ENCODE assay signal across 10 cellular contexts in the genomic region with DNA sequence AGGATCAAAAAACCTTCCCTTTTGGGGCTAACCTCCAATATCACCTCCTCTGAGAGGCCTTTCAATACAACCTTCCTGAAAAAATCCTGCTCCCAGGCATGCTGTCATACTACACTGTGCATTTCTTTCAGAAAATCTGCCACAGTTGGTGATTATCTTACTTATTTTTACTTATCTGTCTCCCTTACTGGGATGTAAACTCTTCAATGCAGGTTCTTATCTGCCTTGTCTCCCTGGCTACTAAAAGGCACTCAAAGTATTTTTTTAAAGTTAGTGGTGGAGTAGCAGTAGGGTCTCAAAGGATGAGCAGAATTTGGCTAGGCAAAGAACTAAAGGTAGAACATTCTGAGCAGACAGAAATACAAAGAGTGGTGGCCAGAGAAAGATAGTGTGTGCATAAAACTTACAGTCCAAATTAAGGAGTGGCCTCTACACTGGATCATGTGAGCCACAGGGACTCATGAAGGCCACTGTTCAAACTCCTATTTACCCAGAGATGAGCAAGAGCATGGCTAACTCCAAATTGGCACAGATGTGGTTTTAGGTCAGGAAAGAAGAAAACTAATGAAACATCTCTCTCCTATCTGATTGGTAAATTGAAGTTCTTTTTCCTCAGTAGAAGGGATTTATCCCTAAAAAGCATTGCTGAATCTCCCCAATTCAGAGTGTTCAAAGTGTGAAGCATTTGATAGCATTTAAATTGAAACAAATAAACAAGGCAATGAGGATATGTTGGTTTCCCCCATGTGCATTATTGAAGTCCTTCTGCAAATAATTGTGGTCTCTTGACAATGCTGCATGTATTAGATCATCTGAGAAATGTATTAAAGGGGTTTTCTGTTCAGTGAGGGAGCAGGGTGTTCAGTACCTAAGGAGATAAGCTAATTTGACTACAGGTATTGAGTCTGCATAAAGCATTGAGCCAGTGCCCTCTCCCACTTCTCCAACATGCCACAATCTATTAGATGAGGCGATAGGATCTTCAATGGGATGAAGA.
DNase-seq lines count a peak whose midpoint lies in the region; ATAC-seq and TF ChIP-seq lines count a peak whose summit lies in the region.
"Had no signal": no experiment of that assay in that cellular context is flagged by ENCODE, and none has a peak within 500 bp of the region (broad histone marks: within the 10 kb centered on the region; RNA-seq: fewer than 3 reads in every experiment).

No MANE protein-coding gene starts in this region.

- H3K4me1 Mint-ChIP-seq in CD4-positive, alpha-beta memory T cell: peaks cover 0 to 5% (median 1%) of the 10 kb centered on the region in 4 donors
- H3K4me1 Mint-ChIP-seq: CD8-positive, alpha-beta memory T cell; nephron had no signal

- no peak overlapping the region for H3K27ac Mint-ChIP-seq in CD4-positive, alpha-beta memory T cell
- H3K27ac Mint-ChIP-seq: CD8-positive, alpha-beta memory T cell; nephron had no signal

- POLR2A ChIA-PET in CD4-positive, alpha-beta memory T cell (lab: Charles Lee; ENCODE audit: partially characterized antibody): no interaction called here

- H3K27me3 ChIP-seq in RWPE2 (ENCODE audit: insufficient read depth, poor library complexity, severe bottlenecking): no peaks in the 10 kb centered on the region
- H3K27me3 ChIP-seq in CD4-positive, alpha-beta memory T cell (ENCODE audit: insufficient read depth, low read length): no peaks in the 10 kb centered on the region

- H3K4me3 Mint-ChIP-seq in CD4-positive, alpha-beta memory T cell: no peak overlapping the region
- H3K4me3 Mint-ChIP-seq: CD8-positive, alpha-beta memory T cell; nephron had no signal

- H3K9me3 Mint-ChIP-seq in CD4-positive, alpha-beta memory T cell: no peaks in the 10 kb centered on the region
- H3K9me3 Mint-ChIP-seq: CD8-positive, alpha-beta memory T cell had no signal

- peak; percentile 72 for DNase-seq in EH (ENCODE audit: low read depth)
- DNase-seq in RWPE2 (ENCODE audit: low spot score): no peak
- no peak for DNase-seq in left lobe of liver (ENCODE audit: low spot score)
- DNase-seq in stimulated activated naive CD4-positive, alpha-beta T cell treated with Interleukin-2 at 50 U/mL for 16 hours (lab: John Stamatoyannopoulos, UW): no peak
- DNase-seq in coronary artery (ENCODE audit: low spot score): no peak
- DNase-seq in CD4-positive, alpha-beta memory T cell: no peak
- DNase-seq: CD8-positive, alpha-beta memory T cell had no signal

- TF ChIP-seq CTCF in RWPE2 (IDR thresholded peaks at IDR 0.05; ENCODE audit: poor library complexity, severe bottlenecking) (no peak), coronary artery (IDR thresholded peaks at IDR 0.05) (no peak)

- H3K4me1 ChIP-seq in RWPE2 (ENCODE audit: insufficient read depth, poor library complexity, severe bottlenecking): peaks cover 20% of the 10 kb centered on the region
- H3K4me1 ChIP-seq in CD4-positive, alpha-beta memory T cell (ENCODE audit: insufficient read depth, low read length): no peaks in the 10 kb centered on the region

- H3K27me3 Mint-ChIP-seq in CD4-positive, alpha-beta memory T cell: peaks cover 0 to 5% of the 10 kb centered on the region in 2 donors

- H3K27ac ChIP-seq in RWPE2 (ENCODE audit: poor library complexity, severe bottlenecking) (peak overlapping the region; percentile 67), coronary artery (peak overlapping the region in 1 of 2 donors; percentile 73)
- no peak overlapping the region for H3K27ac ChIP-seq in CD4-positive, alpha-beta memory T cell (ENCODE audit: low read depth, low read length)

- H3K4me3 ChIP-seq in RWPE2 (ENCODE audit: severe bottlenecking) (no peak overlapping the region), coronary artery (no peak overlapping the region)
- H3K4me3 ChIP-seq in CD4-positive, alpha-beta memory T cell (ENCODE audit: low read length in 2 of 2): no peak overlapping the region

- CTCF ChIA-PET in CD4-positive, alpha-beta memory T cell (lab: Charles Lee; ENCODE audit: partially characterized antibody): no interaction called here

- intact Hi-C loops in CD4-positive, alpha-beta memory T cell (cut with micrococcal nuclease): no loop called here

- H3K36me3 ChIP-seq in RWPE2 (ENCODE audit: low read depth): no peaks in the 10 kb centered on the region
- no peaks in the 10 kb centered on the region for H3K36me3 ChIP-seq in CD4-positive, alpha-beta memory T cell (ENCODE audit: insufficient read depth, low read length)

- H3K9me3 ChIP-seq in RWPE2 (ENCODE audit: severe bottlenecking): no peaks in the 10 kb centered on the region
- no peaks in the 10 kb centered on the region for H3K9me3 ChIP-seq in CD4-positive, alpha-beta memory T cell (ENCODE audit: control insufficient read depth in 1 of 2, low read length in 2 of 2)

- peak; percentile 21 for ATAC-seq in GM21786 (IDR thresholded peaks at IDR 0.05; ENCODE audit: unreplicated experiment)
- ATAC-seq in RWPE2 (ENCODE audit: low read depth): no peak
- peak; percentile 97 for ATAC-seq in left lobe of liver
- no peak for ATAC-seq in GM18517 (IDR thresholded peaks at IDR 0.05; ENCODE audit: unreplicated experiment)

- H3K36me3 Mint-ChIP-seq in CD4-positive, alpha-beta memory T cell: no peaks in the 10 kb centered on the region
- H3K36me3 Mint-ChIP-seq: CD8-positive, alpha-beta memory T cell had no signal

Comparison
In these comparisons a context has a peak if more than half of its experiments do, and no peak if none do; other contexts are left out.
1. ATAC-seq: peak in GM21786 (single experiment) and left lobe of liver (single experiment); none in RWPE2 (single experiment) and GM18517 (single experiment).